35 cellular contexts compared by ENCODE assay signal in the genomic region with DNA sequence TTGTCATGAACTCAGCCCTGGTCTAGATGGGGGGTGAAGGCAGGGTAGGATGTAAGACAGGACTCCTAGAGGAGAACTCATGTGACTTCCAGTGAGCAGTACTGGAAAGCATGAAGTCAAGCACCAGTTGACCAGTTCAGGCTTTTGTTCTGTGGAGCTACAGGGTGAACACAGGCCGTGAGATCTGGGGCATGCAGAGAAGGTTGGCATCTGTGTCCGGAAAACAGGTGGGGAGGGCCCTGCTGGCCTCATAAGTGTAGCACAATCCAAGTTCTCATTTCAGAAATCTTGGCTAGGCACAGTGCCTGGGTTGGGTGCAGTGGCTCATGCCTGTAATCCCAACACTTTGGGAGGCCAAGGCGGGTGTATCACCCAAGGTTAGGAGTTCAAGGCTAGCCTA.
"Had no signal": no experiment of that assay in that cellular context is flagged by ENCODE, and none has a peak within 500 bp of the region (broad histone marks: within the 10 kb centered on the region; RNA-seq: fewer than 3 reads in every experiment).

No MANE protein-coding gene starts in this region.

- H3K4me3 Mint-ChIP-seq: activated B cell treated with CpG ODN at 0.5 μM for 24 hours; activated CD4-positive, alpha-beta memory T cell treated with anti-CD3 and anti-CD28 coated beads for 36 hours; activated CD8-positive, alpha-beta memory T cell treated with anti-CD3 and anti-CD28 coated beads, Interleukin-2, amount 10 ng/mL, durations not matched to agents 7 days and 5 days; activated naive CD4-positive, alpha-beta T cell treated with anti-CD3 and anti-CD28 coated beads, Interleukin-2, amount 10 ng/mL, durations not matched to agents 7 days and 5 days; activated naive CD8-positive, alpha-beta T cell; activated naive CD8-positive, alpha-beta T cell treated with anti-CD3 and anti-CD28 coated beads, Interleukin-2, amount 50 U/mL, for 24 hours had no signal

- H3K9me3 ChIP-seq: Peyer's patch had no signal

- H3K27ac Mint-ChIP-seq: activated B cell treated with CpG ODN at 0.5 μM for 24 hours; activated CD4-positive, alpha-beta memory T cell treated with anti-CD3 and anti-CD28 coated beads for 36 hours; activated CD8-positive, alpha-beta memory T cell treated with anti-CD3 and anti-CD28 coated beads, Interleukin-2, amount 10 ng/mL, durations not matched to agents 7 days and 5 days; activated naive CD4-positive, alpha-beta T cell treated with anti-CD3 and anti-CD28 coated beads, Interleukin-2, amount 10 ng/mL, durations not matched to agents 7 days and 5 days; activated naive CD8-positive, alpha-beta T cell; activated naive CD8-positive, alpha-beta T cell treated with anti-CD3 and anti-CD28 coated beads, Interleukin-2, amount 50 U/mL, for 24 hours had no signal

- H3K4me1 ChIP-seq: Peyer's patch had no signal

- H3K9me3 Mint-ChIP-seq: activated B cell treated with CpG ODN at 0.5 μM for 24 hours; activated CD4-positive, alpha-beta memory T cell treated with anti-CD3 and anti-CD28 coated beads for 36 hours; activated naive CD4-positive, alpha-beta T cell treated with anti-CD3 and anti-CD28 coated beads, Interleukin-2, amount 10 ng/mL, durations not matched to agents 7 days and 5 days; activated naive CD8-positive, alpha-beta T cell treated with anti-CD3 and anti-CD28 coated beads, Interleukin-2, amount 50 U/mL, for 24 hours had no signal

- H3K27ac ChIP-seq: cardiac muscle cell, Peyer's patch, RWPE1, VCaP had no signal

- DNase-seq: activated B cell treated with CpG ODN at 0.5 μM for 24 hours; activated CD4-positive, alpha-beta memory T cell treated with anti-CD3 and anti-CD28 coated beads for 36 hours; activated CD4-positive, alpha-beta T cell treated with anti-CD3 and anti-CD28 coated beads for 4 hours; activated CD4-positive, alpha-beta T cell treated with anti-CD3 and anti-CD28 coated beads, Interleukin-2, amount 50 U/mL, for 1 hour; activated CD4-positive, CD25-positive, alpha-beta regulatory T cell treated with anti-CD3 and anti-CD28 coated beads, Interleukin-2, amount 50 U/mL, for 72 hours; activated CD8-positive, alpha-beta memory T cell treated with anti-CD3 and anti-CD28 coated beads for 24 hours; activated CD8-positive, alpha-beta memory T cell treated with anti-CD3 and anti-CD28 coated beads, Interleukin-2, amount 10 ng/mL, durations not matched to agents 7 days and 5 days; activated CD8-positive, alpha-beta memory T cell treated with anti-CD3 and anti-CD28 coated beads, Interleukin-2, amount 50 U/mL, for 48 hours; activated effector memory CD4-positive, alpha-beta T cell treated with Interleukin-2 at 50 U/mL for 16 hours; activated naive CD4-positive, alpha-beta T cell treated with anti-CD3 and anti-CD28 coated beads, Interleukin-2, amount 10 ng/mL, durations not matched to agents 7 days and 5 days; activated naive CD8-positive, alpha-beta T cell treated with anti-CD3 and anti-CD28 coated beads, Interleukin-2, amount 50 U/mL, for 24 hours; activated T-cell treated with anti-CD3 and anti-CD28 coated beads, Interleukin-2, amount 50 U/mL, for 48 hours; aorta; Karpas-422; KBM-7; NCI-H1105; NCI-H1436; NCI-H1694 treated with DMSO at 0.1 percent for 48 hours; NCI-H2029; NCI-H2171; NCI-H510A; NCI-H526; NCI-H748 treated with DMSO at 0.1 percent for 48 hours; NK-92 treated with Interleukin-12 subunit alpha and Interleukin-12 subunit beta, amount 100 ng/mL, for 24 hours; PC-3; Peyer's patch; SW 1271; T-helper 1 cell; T-helper 2 cell; T-helper 9 cell had no signal

- H3K4me3 ChIP-seq: cardiac muscle cell, Peyer's patch had no signal

- H3K27me3 Mint-ChIP-seq: activated naive CD8-positive, alpha-beta T cell had no signal

- H3K36me3 Mint-ChIP-seq: activated CD4-positive, alpha-beta memory T cell treated with anti-CD3 and anti-CD28 coated beads for 36 hours; activated CD8-positive, alpha-beta memory T cell treated with anti-CD3 and anti-CD28 coated beads, Interleukin-2, amount 10 ng/mL, durations not matched to agents 7 days and 5 days; activated naive CD4-positive, alpha-beta T cell treated with anti-CD3 and anti-CD28 coated beads, Interleukin-2, amount 10 ng/mL, durations not matched to agents 7 days and 5 days; activated naive CD8-positive, alpha-beta T cell had no signal

- H3K4me1 Mint-ChIP-seq: activated B cell treated with CpG ODN at 0.5 μM for 24 hours; activated CD8-positive, alpha-beta memory T cell treated with anti-CD3 and anti-CD28 coated beads, Interleukin-2, amount 10 ng/mL, durations not matched to agents 7 days and 5 days; activated naive CD4-positive, alpha-beta T cell treated with anti-CD3 and anti-CD28 coated beads, Interleukin-2, amount 10 ng/mL, durations not matched to agents 7 days and 5 days; activated naive CD8-positive, alpha-beta T cell treated with anti-CD3 and anti-CD28 coated beads, Interleukin-2, amount 50 U/mL, for 24 hours had no signal

- H3K36me3 ChIP-seq: cardiac muscle cell, Peyer's patch had no signal

- ATAC-seq: activated CD8-positive, alpha-beta memory T cell treated with anti-CD3 and anti-CD28 coated beads, Interleukin-2, amount 10 ng/mL, durations not matched to agents 7 days and 5 days; activated naive CD8-positive, alpha-beta T cell treated with anti-CD3 and anti-CD28 coated beads, Interleukin-2, amount 50 U/mL, for 24 hours; PC-3; Right ventricle myocardium inferior had no signal

- H3K27me3 ChIP-seq: cardiac muscle cell, Peyer's patch had no signal
